In genomic region chr11:77387701-77388100, GRCh38 we compare ENCODE assay signal across 26 cellular contexts.
"Had no signal": no experiment of that assay in that cellular context is flagged by ENCODE, and none has a peak within 500 bp of the region (broad histone marks: within the 10 kb centered on the region; RNA-seq: fewer than 3 reads in every experiment).

No MANE protein-coding gene starts in this region.

- FAIRE-seq: small intestine had no signal

- H3K4me1 ChIP-seq: parathyroid adenoma, upper lobe of right lung had no signal

- H3K27ac ChIP-seq: neutrophil, ovary, parathyroid adenoma, psoas muscle, right lobe of liver, thoracic aorta, tibial artery, transverse colon, upper lobe of right lung, uterus had no signal

- H2AFZ ChIP-seq: parathyroid adenoma had no signal

- H3K27me3 ChIP-seq: neutrophil, ovary, right lobe of liver, sigmoid colon, stomach, tibial artery, transverse colon, upper lobe of right lung, uterus had no signal

- ATAC-seq: natural killer cell treated with Interleukin-12 subunit alpha and Interleukin-12 subunit beta and Interleukin-15 and Interleukin-18, amount 100 ng/mL, for 72 hours; psoas muscle; right cardiac atrium; right lobe of liver; stimulated activated effector memory CD8-positive, alpha-beta T cell treated with anti-CD3 and anti-CD28 coated beads, Interleukin-12 subunit alpha, Interleukin-12 subunit beta, amount 100 ng/mL, for 72 hours; stimulated activated naive B cell treated with anti-CD40 and anti-IgM and Interleukin-4, amounts not matched to agents 10 μg/mL and 1 μg/mL and 100 μg/mL, for 72 hours; upper lobe of right lung had no signal

- H3K9me3 ChIP-seq: neutrophil, ovary, psoas muscle, right lobe of liver, sigmoid colon, stomach, thoracic aorta, tibial artery, transverse colon, upper lobe of right lung, uterus had no signal

- H3K79me2 ChIP-seq: parathyroid adenoma had no signal

- DNase-seq: naive thymus-derived CD8-positive, alpha-beta T cell; nephron progenitor cell; nucleus accumbens; ovary; posterior cingulate gyrus; psoas muscle; right cardiac atrium; right lobe of liver; sigmoid colon; small intestine; stimulated activated CD4-positive, alpha-beta T cell treated with anti-CD3 and anti-CD28 coated beads, Interleukin-15, amount 100 ng/mL, for 24 hours; stimulated activated CD4-positive, alpha-beta T cell treated with anti-CD3 and anti-CD28 coated beads, Interleukin-2, amount 100 ng/mL, for 24 hours; stimulated activated CD4-positive, alpha-beta T cell treated with anti-CD3 and anti-CD28 coated beads, Interleukin-2, amount 100 ng/mL, for 48 hours; stimulated activated CD4-positive, alpha-beta T cell treated with anti-CD3 and anti-CD28 coated beads, Interleukin-4, amount 100 ng/mL, for 24 hours; stimulated activated naive B cell treated with anti-CD40 and anti-IgM and Interleukin-4, amounts not matched to agents 10 μg/mL and 1 μg/mL and 100 μg/mL, for 72 hours; stimulated activated naive CD4-positive, alpha-beta T cell treated with Interleukin-2 at 50 U/mL for 16 hours; stomach; tibial artery; transverse colon; upper lobe of right lung; uterus had no signal

- H3K4me3 ChIP-seq: ovary, psoas muscle, right lobe of liver, sigmoid colon, stomach, thoracic aorta, tibial artery, transverse colon, upper lobe of right lung, uterus had no signal

- H3K36me3 ChIP-seq: ovary, sigmoid colon, thoracic aorta, tibial artery, transverse colon, uterus had no signal

- H3K9ac ChIP-seq: parathyroid adenoma had no signal
